ENCODE assay signal across 8 cellular contexts in the genomic region with DNA sequence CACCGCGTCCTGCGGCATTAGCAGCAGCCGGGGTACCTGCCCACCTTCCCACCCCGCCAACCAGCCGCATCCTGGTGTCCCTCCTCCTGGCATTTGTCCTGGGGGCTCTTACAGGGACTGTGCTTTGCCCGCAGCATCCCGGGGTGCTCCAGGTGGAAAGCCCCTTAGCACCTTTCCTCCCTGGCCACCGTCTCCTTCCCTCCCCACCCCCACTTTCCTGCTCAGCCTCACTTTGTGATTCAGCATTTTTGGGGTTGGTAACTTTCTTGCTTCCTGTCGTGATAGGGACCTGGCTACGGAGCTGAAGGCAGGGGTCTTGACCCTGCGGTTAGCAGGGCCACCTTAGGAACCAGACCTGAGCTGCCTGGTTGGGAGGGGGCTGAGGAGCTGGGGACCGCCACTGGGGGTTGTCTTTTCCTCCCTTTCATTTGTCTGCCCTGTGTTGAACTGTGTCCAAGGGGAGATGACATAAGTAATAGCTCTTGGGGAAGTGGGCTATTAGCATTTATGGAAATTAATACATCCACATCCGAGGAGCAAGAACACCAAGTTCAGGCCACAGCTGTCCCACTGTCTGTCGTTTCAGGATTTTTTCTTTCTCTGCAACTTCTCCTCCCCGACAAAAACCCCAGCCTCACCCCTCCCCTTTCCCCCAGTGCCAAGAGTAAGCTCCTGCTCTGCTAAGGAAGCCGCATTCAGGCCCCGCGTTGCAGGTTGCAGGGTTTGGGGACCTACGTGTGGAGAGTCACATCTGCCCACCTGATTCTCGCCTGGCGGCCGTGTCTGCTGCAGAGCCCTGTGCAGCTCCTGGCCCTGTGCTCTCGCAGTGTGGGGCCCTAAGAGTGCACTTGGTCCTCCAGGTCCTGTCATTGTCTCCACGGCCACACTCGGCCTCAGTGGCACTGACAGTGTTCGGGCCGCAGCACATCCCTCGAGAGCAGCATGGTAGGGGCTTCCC. TPM values are rescaled to one million over a fixed set of nuclear protein-coding genes. Genes with fewer than 3 reads are reported as not detected.
DNase-seq lines count a peak whose midpoint lies in the region; ATAC-seq and TF ChIP-seq lines count a peak whose summit lies in the region.

No MANE protein-coding gene starts in this region.

- H3K27ac ChIP-seq in A673 (ENCODE audit: low read depth, low read length, poor library complexity, severe bottlenecking), result no peak overlapping the region

- H3K4me1 Mint-ChIP-seq in stimulated activated naive B cell treated with anti-CD40 and anti-IgM and Interleukin-4, amounts not matched to agents 10 μg/mL and 1 μg/mL and 100 μg/mL, for 72 hours, result peaks cover 32 to 44% of the 10 kb centered on the region in 2 donors

- TF ChIP-seq CTCF in A673 (conservative IDR thresholded peaks at IDR 0.05; ENCODE audit: low read depth, low read length), result no peak
- TF ChIP-seq CTCF in HFF-Myc (IDR thresholded peaks at IDR 0.05; ENCODE audit: low read depth, low read length, missing control alignments), result no peak

- POLR2A ChIA-PET in A673 (lab: Charles Lee; ENCODE audit: low non-redundant PET), result no interaction called here

- H3K9me3 Mint-ChIP-seq in stimulated activated naive B cell treated with anti-CD40 and anti-IgM and Interleukin-4, amounts not matched to agents 10 μg/mL and 1 μg/mL and 100 μg/mL, for 72 hours, result no peaks in the 10 kb centered on the region

- CTCF ChIA-PET in A673 (lab: Charles Lee), result interaction anchor here (0.6 kb wide), 2 partner anchors 49 to 192 kb away, joined by 6 to 9 read pairs; no protein-coding TSS in a partner anchor

- H3K4me3 Mint-ChIP-seq in stimulated activated naive B cell treated with anti-CD40 and anti-IgM and Interleukin-4, amounts not matched to agents 10 μg/mL and 1 μg/mL and 100 μg/mL, for 72 hours, result peak overlapping the region; percentile 86 to 94

- no peaks in the 10 kb centered on the region for H3K27me3 Mint-ChIP-seq in stimulated activated naive B cell treated with anti-CD40 and anti-IgM and Interleukin-4, amounts not matched to agents 10 μg/mL and 1 μg/mL and 100 μg/mL, for 72 hours

- BruUV-seq in A673 (replicated peaks; lab: Mats Ljungman, UMichigan), result no TSS peak

- no peak for ATAC-seq in stimulated activated naive B cell treated with anti-CD40 and anti-IgM and Interleukin-4, amounts not matched to agents 10 μg/mL and 1 μg/mL and 100 μg/mL, for 72 hours (replicated peaks)
- ATAC-seq in GM21737 (IDR thresholded peaks at IDR 0.05; ENCODE audit: unreplicated experiment) (no peak), HG02610 (IDR thresholded peaks at IDR 0.05; ENCODE audit: unreplicated experiment) (no peak)
- ATAC-seq in activated CD4-positive, CD25-positive, alpha-beta regulatory T cell treated with anti-CD3 and anti-CD28 coated beads, Interleukin-2, amount 50 U/mL, for 24 hours, result no peak

- H3K27me3 ChIP-seq in A673 (replicated peaks; ENCODE audit: insufficient read depth, low read depth, low read length, poor library complexity), result no peaks in the 10 kb centered on the region

- H3K9me3 ChIP-seq in A673 (ENCODE audit: low read depth, low read length, poor library complexity, severe bottlenecking), result no peaks in the 10 kb centered on the region

- no peak for DNase-seq in A673 (ENCODE audit: low spot score)
- no peak for DNase-seq in HFF-Myc (ENCODE audit: extremely low read depth, low read depth)
- peak; percentile 53 to 62 for DNase-seq in activated T-cell treated with anti-CD3 and anti-CD28 coated beads, Interleukin-2, amount 50 U/mL, for 48 hours
- no peak for DNase-seq in stimulated activated naive B cell treated with anti-CD40 and anti-IgM and Interleukin-4, amounts not matched to agents 10 μg/mL and 1 μg/mL and 100 μg/mL, for 72 hours

- peaks cover 21% of the 10 kb centered on the region for H3K4me1 ChIP-seq in A673 (ENCODE audit: insufficient read depth, low read length, poor library complexity, severe bottlenecking)

- H3K4me3 ChIP-seq in A673 (ENCODE audit: low read depth, low read length, poor library complexity, severe bottlenecking), result peak overlapping the region; percentile 94
- peak overlapping the region; percentile 70 for H3K4me3 ChIP-seq in HFF-Myc (replicated peaks; ENCODE audit: low read depth, low read length)
- peak overlapping the region; percentile 75 for H3K4me3 ChIP-seq in iPS-11a (ENCODE audit: low read depth, low read length)

- H3K36me3 Mint-ChIP-seq in stimulated activated naive B cell treated with anti-CD40 and anti-IgM and Interleukin-4, amounts not matched to agents 10 μg/mL and 1 μg/mL and 100 μg/mL, for 72 hours, result peaks cover 2 to 5% of the 10 kb centered on the region in 2 donors

- no peaks in the 10 kb centered on the region for H3K36me3 ChIP-seq in A673 (ENCODE audit: insufficient read depth, low read length, poor library complexity, severe bottlenecking)

- intact Hi-C loops in A673 (cut with micrococcal nuclease; ENCODE audit: unreplicated experiment), result no loop called here

- peak overlapping the region; percentile 95 for H3K27ac Mint-ChIP-seq in stimulated activated naive B cell treated with anti-CD40 and anti-IgM and Interleukin-4, amounts not matched to agents 10 μg/mL and 1 μg/mL and 100 μg/mL, for 72 hours

RNA-seq across cellular contexts. Expression of a gene that starts 1.6 kb away (rescaled TPM):
- total RNA-seq in A673 (2021), result 27.6 and 29.7 TPM in 2 replicates

RNA-seq across cellular contexts. Expression of a gene that starts 51.9 kb away (rescaled TPM):
- total RNA-seq in A673 (2021), result 6.4 and 7.7 TPM in 2 replicates

Comparison
In these comparisons a context has a peak if more than half of its experiments do, and no peak if none do; other contexts are left out.
1. DNase-seq: peak in activated T-cell treated with anti-CD3 and anti-CD28 coated beads, Interleukin-2, amount 50 U/mL, for 48 hours (2 of 2); none in A673 (single experiment), HFF-Myc (single experiment) and stimulated activated naive B cell treated with anti-CD40 and anti-IgM and Interleukin-4, amounts not matched to agents 10 μg/mL and 1 μg/mL and 100 μg/mL, for 72 hours (single experiment).
2. Peak in every context shown above with its lines, with median percentiles within 50 percentile points of each other: H3K4me3 ChIP-seq.